8 cellular contexts compared by ENCODE assay signal in genomic region chr11:111601636-111601978, GRCh38. TPM values are rescaled to one million over a fixed set of nuclear protein-coding genes. Genes with fewer than 3 reads are reported as not detected.
DNase-seq lines count a peak whose midpoint lies in the region; ATAC-seq and TF ChIP-seq lines count a peak whose summit lies in the region.

No MANE protein-coding gene starts in this region.

- peak overlapping the region; percentile 89 for H3K27ac Mint-ChIP-seq in activated CD8-positive, alpha-beta T cell treated with anti-CD3 and anti-CD28 coated beads, Interleukin-2, amount 10 ng/mL, durations not matched to agents 7 days and 5 days
- H3K27ac Mint-ChIP-seq in stimulated activated memory B cell treated with anti-CD40 and anti-IgM and Interleukin-4, amounts not matched to agents 10 μg/mL and 1 μg/mL and 100 μg/mL, for 72 hours = peak overlapping the region; percentile 74

- no peak overlapping the region for H3K27ac ChIP-seq in iPS-18a (ENCODE audit: low read length)

- peaks cover 29% of the 10 kb centered on the region for H3K4me1 Mint-ChIP-seq in activated CD8-positive, alpha-beta T cell treated with anti-CD3 and anti-CD28 coated beads, Interleukin-2, amount 10 ng/mL, durations not matched to agents 7 days and 5 days (ENCODE audit: low read depth)
- H3K4me1 Mint-ChIP-seq in stimulated activated memory B cell treated with anti-CD40 and anti-IgM and Interleukin-4, amounts not matched to agents 10 μg/mL and 1 μg/mL and 100 μg/mL, for 72 hours = peaks cover 22% of the 10 kb centered on the region

- no peaks in the 10 kb centered on the region for H3K36me3 ChIP-seq in iPS-18a (ENCODE audit: control insufficient read depth, low read depth, low read length)

- H3K9me3 ChIP-seq in iPS-18a (ENCODE audit: control insufficient read depth, low read depth, low read length) = no peaks in the 10 kb centered on the region

- ATAC-seq in activated CD8-positive, alpha-beta T cell treated with anti-CD3 and anti-CD28 coated beads, Interleukin-2, amount 10 ng/mL, durations not matched to agents 7 days and 5 days = no peak
- ATAC-seq in stimulated activated memory B cell treated with anti-CD40 and anti-IgM and Interleukin-4, amounts not matched to agents 10 μg/mL and 1 μg/mL and 100 μg/mL, for 72 hours = no peak
- ATAC-seq in GM21786 (IDR thresholded peaks at IDR 0.05; ENCODE audit: unreplicated experiment) = no peak

- CTCF ChIA-PET in activated CD8-positive, alpha-beta T cell treated with anti-CD3 and anti-CD28 coated beads, Interleukin-2, amount 10 ng/mL, durations not matched to agents 7 days and 5 days (lab: Charles Lee) = interaction anchor here (0.7 to 1.9 kb wide), 14 partner anchors 8 to 232 kb away, joined by 3 to 10 read pairs (median 3); partner anchors contain the start of gene PPP2R1B

- H3K9ac ChIP-seq in iPS-18a (ENCODE audit: low read length) = peak overlapping the region; percentile 67

- H3K4me3 Mint-ChIP-seq in activated CD8-positive, alpha-beta T cell treated with anti-CD3 and anti-CD28 coated beads, Interleukin-2, amount 10 ng/mL, durations not matched to agents 7 days and 5 days = peak overlapping the region; percentile 83
- H3K4me3 Mint-ChIP-seq in stimulated activated memory B cell treated with anti-CD40 and anti-IgM and Interleukin-4, amounts not matched to agents 10 μg/mL and 1 μg/mL and 100 μg/mL, for 72 hours = peak overlapping the region; percentile 91

- POLR2A ChIA-PET in activated CD8-positive, alpha-beta T cell treated with anti-CD3 and anti-CD28 coated beads, Interleukin-2, amount 10 ng/mL, durations not matched to agents 7 days and 5 days (lab: Charles Lee) = interaction anchor here (0.6 to 0.9 kb wide), 2 partner anchors 146 to 267 kb away, joined by 3 to 5 read pairs; no protein-coding TSS in a partner anchor

- H3K27me3 ChIP-seq in iPS-18a (ENCODE audit: control insufficient read depth, insufficient read depth, low read length) = peaks cover 28% of the 10 kb centered on the region

- peaks cover 7% of the 10 kb centered on the region for H3K27me3 Mint-ChIP-seq in activated CD8-positive, alpha-beta T cell treated with anti-CD3 and anti-CD28 coated beads, Interleukin-2, amount 10 ng/mL, durations not matched to agents 7 days and 5 days (ENCODE audit: low read depth)
- no peaks in the 10 kb centered on the region for H3K27me3 Mint-ChIP-seq in stimulated activated memory B cell treated with anti-CD40 and anti-IgM and Interleukin-4, amounts not matched to agents 10 μg/mL and 1 μg/mL and 100 μg/mL, for 72 hours

- H3K36me3 Mint-ChIP-seq in activated CD8-positive, alpha-beta T cell treated with anti-CD3 and anti-CD28 coated beads, Interleukin-2, amount 10 ng/mL, durations not matched to agents 7 days and 5 days (ENCODE audit: low read depth) = no peaks in the 10 kb centered on the region
- H3K36me3 Mint-ChIP-seq in stimulated activated memory B cell treated with anti-CD40 and anti-IgM and Interleukin-4, amounts not matched to agents 10 μg/mL and 1 μg/mL and 100 μg/mL, for 72 hours = no peaks in the 10 kb centered on the region

- DNase-seq in HFF-Myc (ENCODE audit: extremely low read depth, low read depth) (no peak), NCI-H2107 (lab: John Stamatoyannopoulos, UW) (no peak), 8988T (no peak), mucosa of gallbladder (ENCODE audit: low spot score) (no peak)
- DNase-seq in activated CD8-positive, alpha-beta T cell treated with anti-CD3 and anti-CD28 coated beads, Interleukin-2, amount 10 ng/mL, durations not matched to agents 7 days and 5 days = no peak

- H3K4me3 ChIP-seq in HFF-Myc (replicated peaks; ENCODE audit: low read depth, low read length) (peak overlapping the region; percentile 74), iPS-18a (ENCODE audit: low read length) (peak overlapping the region; percentile 63)

- TF ChIP-seq CTCF in HFF-Myc (IDR thresholded peaks at IDR 0.05; ENCODE audit: low read depth, low read length, missing control alignments) = no peak

- H3K9me3 Mint-ChIP-seq in activated CD8-positive, alpha-beta T cell treated with anti-CD3 and anti-CD28 coated beads, Interleukin-2, amount 10 ng/mL, durations not matched to agents 7 days and 5 days (ENCODE audit: insufficient read depth) = no peaks in the 10 kb centered on the region
- no peaks in the 10 kb centered on the region for H3K9me3 Mint-ChIP-seq in stimulated activated memory B cell treated with anti-CD40 and anti-IgM and Interleukin-4, amounts not matched to agents 10 μg/mL and 1 μg/mL and 100 μg/mL, for 72 hours

- peaks cover 11% of the 10 kb centered on the region for H3K4me1 ChIP-seq in iPS-18a (ENCODE audit: control insufficient read depth, low read depth, low read length)

RNA-seq across cellular contexts. Expression of gene SIK2, which starts 0.6 kb away (rescaled TPM):
- 10 to 100 TPM in 1 of 2 experiments, 1 to 10 TPM in 1; 8.9 to 10.2 TPM for total RNA-seq in activated CD8-positive, alpha-beta T cell treated with anti-CD3 and anti-CD28 coated beads, Interleukin-2, amount 10 ng/mL, durations not matched to agents 7 days and 5 days
- 27.6 TPM for total RNA-seq in mucosa of gallbladder
